ENCODE assay signal across 14 cellular contexts in genomic region chr7:130944997-130945396, GRCh38.
DNase-seq lines count a peak whose midpoint lies in the region; ATAC-seq and TF ChIP-seq lines count a peak whose summit lies in the region.
"Had no signal": no experiment of that assay in that cellular context is flagged by ENCODE, and none has a peak within 500 bp of the region (broad histone marks: within the 10 kb centered on the region; RNA-seq: fewer than 3 reads in every experiment).

No MANE protein-coding gene starts in this region.

- peak overlapping the region; percentile 87 for H3K27ac Mint-ChIP-seq in activated naive CD4-positive, alpha-beta T cell treated with anti-CD3 and anti-CD28 coated beads for 36 hours
- H3K27ac Mint-ChIP-seq in T-helper 2 cell treated with Interferon-gamma antibody and Interleukin-4, amounts not matched to agents 5 μg/mL and 100 μg/mL, for 36 hours, result peak overlapping the region; percentile 56

- H3K9me3 Mint-ChIP-seq in activated naive CD4-positive, alpha-beta T cell treated with anti-CD3 and anti-CD28 coated beads for 36 hours, result no peaks in the 10 kb centered on the region
- H3K9me3 Mint-ChIP-seq in T-helper 2 cell treated with Interferon-gamma antibody and Interleukin-4, amounts not matched to agents 5 μg/mL and 100 μg/mL, for 36 hours, result no peaks in the 10 kb centered on the region

- no peaks in the 10 kb centered on the region for H3K9me3 ChIP-seq in upper lobe of right lung

- intact Hi-C loops in activated naive CD4-positive, alpha-beta T cell treated with anti-CD3 and anti-CD28 coated beads for 36 hours (cut with micrococcal nuclease), result loop anchor here (1.0 kb wide), 1 partner anchor 10 kb away; no protein-coding TSS in a partner anchor
- intact Hi-C loops in upper lobe of right lung (cut with DNase I), result no loop called here

- peaks cover 75% of the 10 kb centered on the region for H3K36me3 Mint-ChIP-seq in activated naive CD4-positive, alpha-beta T cell treated with anti-CD3 and anti-CD28 coated beads for 36 hours (ENCODE audit: low read depth)
- peaks cover 74% of the 10 kb centered on the region for H3K36me3 Mint-ChIP-seq in T-helper 2 cell treated with Interferon-gamma antibody and Interleukin-4, amounts not matched to agents 5 μg/mL and 100 μg/mL, for 36 hours (ENCODE audit: low read depth)

- no peak overlapping the region for H3K4me3 ChIP-seq in upper lobe of right lung

- H3K4me1 ChIP-seq in foreskin keratinocyte, result peaks cover 9% of the 10 kb centered on the region
- H3K4me1 ChIP-seq in upper lobe of right lung, result peaks cover 40% of the 10 kb centered on the region

- H3K27me3 ChIP-seq in foreskin keratinocyte, result no peaks in the 10 kb centered on the region
- H3K27me3 ChIP-seq in upper lobe of right lung, result no peaks in the 10 kb centered on the region

- H3K27me3 Mint-ChIP-seq in activated naive CD4-positive, alpha-beta T cell treated with anti-CD3 and anti-CD28 coated beads for 36 hours (ENCODE audit: low read depth), result no peaks in the 10 kb centered on the region
- H3K27me3 Mint-ChIP-seq in T-helper 2 cell treated with Interferon-gamma antibody and Interleukin-4, amounts not matched to agents 5 μg/mL and 100 μg/mL, for 36 hours (ENCODE audit: low read depth), result no peaks in the 10 kb centered on the region

- H3K27ac ChIP-seq in foreskin keratinocyte (peak overlapping the region; percentile 24), upper lobe of right lung (peak overlapping the region; percentile 6)
- H3K27ac ChIP-seq: KMS-11 had no signal

- CTCF ChIA-PET in activated naive CD4-positive, alpha-beta T cell treated with anti-CD3 and anti-CD28 coated beads for 36 hours (lab: Charles Lee), result interaction anchor here (0.5 to 1.3 kb wide), 7 partner anchors 11 to 97 kb away, joined by 3 to 4 read pairs (median 3); no protein-coding TSS in a partner anchor

- H3K4me3 Mint-ChIP-seq in activated naive CD4-positive, alpha-beta T cell treated with anti-CD3 and anti-CD28 coated beads for 36 hours, result peak overlapping the region; percentile 13
- H3K4me3 Mint-ChIP-seq in T-helper 2 cell treated with Interferon-gamma antibody and Interleukin-4, amounts not matched to agents 5 μg/mL and 100 μg/mL, for 36 hours, result peak overlapping the region; percentile 16

- TF ChIP-seq CTCF in foreskin keratinocyte (conservative IDR thresholded peaks at IDR 0.05) (no peak), upper lobe of right lung (IDR thresholded peaks at IDR 0.05) (no peak)

- ATAC-seq in foreskin keratinocyte, result no peak
- no peak for ATAC-seq in upper lobe of right lung

- H3K36me3 ChIP-seq in upper lobe of right lung, result peaks cover 15% of the 10 kb centered on the region

- no peak for DNase-seq in activated naive CD4-positive, alpha-beta T cell treated with anti-CD3 and anti-CD28 coated beads for 36 hours
- no peak for DNase-seq in activated naive CD4-positive, alpha-beta T cell treated with Interleukin-2 at 50 U/mL for 16 hours
- DNase-seq in T-helper 2 cell treated with Interferon-gamma antibody and Interleukin-4, amounts not matched to agents 5 μg/mL and 100 μg/mL, for 36 hours (ENCODE audit: low spot score), result no peak
- DNase-seq in foreskin keratinocyte, result no peak
- DNase-seq in upper lobe of right lung, result no peak
- no peak for DNase-seq in nucleus accumbens (lab: John Stamatoyannopoulos, UW)
- no peak for DNase-seq in AML-193 (lab: John Stamatoyannopoulos, UW)
- no peak for DNase-seq in NCI-H2227 (lab: John Stamatoyannopoulos, UW; ENCODE audit: unreplicated experiment)
- DNase-seq: activated effector memory CD4-positive, alpha-beta T cell treated with Interleukin-2 at 50 U/mL for 16 hours; foreskin fibroblast; NCI-H2107; occipital lobe; stimulated activated CD4-positive, alpha-beta T cell treated with anti-CD3 and anti-CD28 coated beads, Interleukin-2, amount 100 ng/mL, for 24 hours had no signal

- H3K4me1 Mint-ChIP-seq in activated naive CD4-positive, alpha-beta T cell treated with anti-CD3 and anti-CD28 coated beads for 36 hours (ENCODE audit: low read depth), result peaks cover 85% of the 10 kb centered on the region
- H3K4me1 Mint-ChIP-seq in T-helper 2 cell treated with Interferon-gamma antibody and Interleukin-4, amounts not matched to agents 5 μg/mL and 100 μg/mL, for 36 hours (ENCODE audit: low read depth), result peaks cover 76% of the 10 kb centered on the region
